Comparison of ENCODE assay signal across 8 cellular contexts in genomic region chr6:127069659-127070279, GRCh38. TPM values are rescaled to one million over a fixed set of nuclear protein-coding genes. Genes with fewer than 3 reads are reported as not detected.
DNase-seq lines count a peak whose midpoint lies in the region; ATAC-seq and TF ChIP-seq lines count a peak whose summit lies in the region.

No MANE protein-coding gene starts in this region.

- ATAC-seq in GM19395 (IDR thresholded peaks at IDR 0.05; ENCODE audit: unreplicated experiment), result peak; percentile 66
- ATAC-seq in body of pancreas, result no peak

- no peak for TF ChIP-seq POLR2A in body of pancreas (IDR thresholded peaks at IDR 0.05)

- no peaks in the 10 kb centered on the region for H3K27me3 Mint-ChIP-seq in mesothelial cell of epicardium (ENCODE audit: low read depth)

- no peaks in the 10 kb centered on the region for H3K27me3 ChIP-seq in body of pancreas

- H3K4me1 Mint-ChIP-seq in mesothelial cell of epicardium, result peaks cover 1% of the 10 kb centered on the region

- intact Hi-C loops in body of pancreas (cut with DNase I), result no loop called here
- intact Hi-C loops in head of caudate nucleus (cut with DNase I), result no loop called here

- no peak overlapping the region for H3K27ac Mint-ChIP-seq in mesothelial cell of epicardium

- H3K36me3 ChIP-seq in body of pancreas (replicated peaks in 1 of 2; ENCODE audit: insufficient read depth in 1 of 2, low read depth in 2 of 2), result no peaks in the 10 kb centered on the region

- TF ChIP-seq CTCF in body of pancreas (IDR thresholded peaks at IDR 0.05) (peak in 6 of 7 experiments; percentile 15 to 40 (median 26)), mesothelial cell of epicardium (IDR thresholded peaks at IDR 0.05; ENCODE audit: unreplicated experiment) (peak; percentile 74)

- DNase-seq in DMS 273 treated with DMSO at 0.1 percent for 48 hours (lab: John Stamatoyannopoulos, UW) (peak; percentile 5), HuH-7.5 (ENCODE audit: low spot score) (peak; percentile 4), body of pancreas (no peak), mesothelial cell of epicardium (ENCODE audit: low spot score in 2 of 2, unreplicated experiment in 2 of 2) (no peak), middle frontal gyrus (ENCODE audit: extremely low spot score, low spot score) (no peak), head of caudate nucleus (no peak), amniotic stem cell (lab: John Stamatoyannopoulos, UW) (no peak)

- no peak overlapping the region for H3K4me3 ChIP-seq in body of pancreas

- H3K9me3 ChIP-seq in body of pancreas, result no peaks in the 10 kb centered on the region

- no peak overlapping the region for H3K27ac ChIP-seq in body of pancreas

- H3K4me3 Mint-ChIP-seq in mesothelial cell of epicardium, result no peak overlapping the region

- peaks cover 2% of the 10 kb centered on the region for H3K36me3 Mint-ChIP-seq in mesothelial cell of epicardium

- peaks cover 9% of the 10 kb centered on the region for H3K9me3 Mint-ChIP-seq in mesothelial cell of epicardium

- no peaks in the 10 kb centered on the region for H3K4me1 ChIP-seq in body of pancreas

- 42 to 45% methylated on average over 3 of the region's 3 CpGs for WGBS in body of pancreas, 2 donors

RNA-seq across cellular contexts. Expression of gene RSPO3, which starts 48.7 kb away (rescaled TPM):
- total RNA-seq in body of pancreas, result 1 to 10 TPM; 1.6 to 7.3 TPM
- 26.3 to 31.1 TPM (median 30.1 TPM) in 3 replicates for total RNA-seq in mesothelial cell of epicardium

Comparison
In these comparisons a context has a peak if more than half of its experiments do, and no peak if none do; other contexts are left out.
1. DNase-seq: peak in DMS 273 treated with DMSO at 0.1 percent for 48 hours (single experiment) and HuH-7.5 (single experiment); none in body of pancreas (0 of 4), mesothelial cell of epicardium (0 of 2), middle frontal gyrus (single experiment), head of caudate nucleus (0 of 42) and amniotic stem cell (single experiment).